Comparison of ENCODE assay signal across 9 cellular contexts in the genomic region with DNA sequence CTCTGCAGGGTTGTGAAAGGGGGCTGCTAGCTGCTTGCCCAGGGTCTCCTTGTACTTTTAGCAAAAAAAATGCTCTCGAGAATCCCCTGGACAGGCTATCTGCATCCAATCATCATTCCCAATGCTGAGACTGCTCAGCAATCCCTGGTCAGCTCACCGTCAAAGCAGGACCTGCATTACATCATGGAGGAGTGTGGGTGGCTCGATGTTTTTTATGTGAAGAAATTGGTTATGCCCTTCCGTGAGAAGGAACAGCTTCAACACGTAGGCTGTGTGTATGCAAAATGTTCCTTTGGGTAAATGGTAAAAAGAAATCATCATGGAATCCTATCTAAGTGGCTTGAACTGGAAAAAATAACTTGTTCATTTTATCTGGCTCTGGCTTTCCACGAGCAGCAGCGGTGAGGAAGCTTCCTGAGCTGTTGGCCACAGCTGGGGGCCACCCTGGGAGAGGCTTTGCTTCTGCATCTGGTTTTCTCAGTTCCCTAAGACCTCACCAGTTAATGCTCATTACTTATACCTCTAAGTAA.
DNase-seq lines count a peak whose midpoint lies in the region; ATAC-seq and TF ChIP-seq lines count a peak whose summit lies in the region.
"Had no signal": no experiment of that assay in that cellular context is flagged by ENCODE, and none has a peak within 500 bp of the region (broad histone marks: within the 10 kb centered on the region; RNA-seq: fewer than 3 reads in every experiment).

No MANE protein-coding gene starts in this region.

- intact Hi-C loops in Right ventricle myocardium inferior (cut with DNase I): no loop called here
- intact Hi-C loops in Right ventricle myocardium superior (cut with DNase I): no loop called here
- intact Hi-C loops in left ventricle myocardium inferior (cut with micrococcal nuclease): no loop called here

- peaks cover 96% of the 10 kb centered on the region for H3K4me1 ChIP-seq in left ventricle myocardium inferior

- no peaks in the 10 kb centered on the region for H3K9me3 ChIP-seq in left ventricle myocardium inferior (replicated peaks)

- H3K36me3 ChIP-seq in left ventricle myocardium inferior: no peaks in the 10 kb centered on the region

- ATAC-seq in Right ventricle myocardium inferior: no peak
- no peak for ATAC-seq in Right ventricle myocardium superior (ENCODE audit: poor library complexity)
- ATAC-seq: WTC11 had no signal

- peak; percentile 66 for DNase-seq in Right ventricle myocardium inferior (ENCODE audit: missing footprints)
- DNase-seq in Right ventricle myocardium superior: no peak
- DNase-seq in activated CD4-positive, alpha-beta T cell treated with anti-CD3 and anti-CD28 coated beads for 4 hours: peak; percentile 51 to 53
- no peak for DNase-seq in left ventricle myocardium inferior
- DNase-seq in medulla oblongata (ENCODE audit: extremely low spot score): no peak
- no peak for DNase-seq in SK-N-DZ (ENCODE audit: low spot score)
- no peak for DNase-seq in DMS53 (lab: John Stamatoyannopoulos, UW)
- DNase-seq in DMS 273 (lab: John Stamatoyannopoulos, UW; ENCODE audit: unreplicated experiment): no peak

- no peak for TF ChIP-seq CTCF in left ventricle myocardium inferior (IDR thresholded peaks at IDR 0.05; ENCODE audit: borderline replicate concordance)

- H3K4me3 ChIP-seq in left ventricle myocardium inferior: no peak overlapping the region

- no peaks in the 10 kb centered on the region for H3K27me3 ChIP-seq in left ventricle myocardium inferior (ENCODE audit: low read depth)

- H3K27ac ChIP-seq in left ventricle myocardium inferior (replicated peaks): peak overlapping the region; percentile 81

Comparison
In these comparisons a context has a peak if more than half of its experiments do, and no peak if none do; other contexts are left out.
1. DNase-seq: peak in Right ventricle myocardium inferior (single experiment) and activated CD4-positive, alpha-beta T cell treated with anti-CD3 and anti-CD28 coated beads for 4 hours (2 of 2); none in Right ventricle myocardium superior (single experiment), left ventricle myocardium inferior (single experiment), medulla oblongata (single experiment), SK-N-DZ (single experiment), DMS53 (single experiment) and DMS 273 (single experiment).